In genomic region chr11:96506041-96506440, GRCh38 we compare ENCODE assay signal across 5 cellular contexts.
"Had no signal": no experiment of that assay in that cellular context is flagged by ENCODE, and none has a peak within 500 bp of the region (broad histone marks: within the 10 kb centered on the region; RNA-seq: fewer than 3 reads in every experiment).

No MANE protein-coding gene starts in this region.

- ATAC-seq: GM23338 had no signal

- H3K4me1 Mint-ChIP-seq: GM23338, H9 had no signal

- DNase-seq: H9, HCEC 1CT, IMR-90, KBM-7 had no signal

- H3K4me3 Mint-ChIP-seq: GM23338, H9 had no signal

- H3K9me3 Mint-ChIP-seq: GM23338, H9 had no signal

- H3K4me3 ChIP-seq: GM23338 had no signal

- H3K27ac Mint-ChIP-seq: GM23338, H9 had no signal
